1 cellular context compared by ENCODE assay signal in genomic region chr4:184814686-184815045, GRCh38.
TF ChIP-seq lines count a peak whose summit lies in the region.

No MANE protein-coding gene starts in this region.

TF ChIP-seq in WTC11, 78 proteins besides CTCF, POLR2A, EP300 and RAD21 (continued from another document):
- no peak for TF ChIP-seq ZNF512 (CRISPR knock-in tag; IDR thresholded peaks at IDR 0.05; ENCODE audit: borderline replicate concordance)
- TF ChIP-seq TCF7 (CRISPR knock-in tag; IDR thresholded peaks at IDR 0.05; ENCODE audit: low read depth) = no peak
- no peak for TF ChIP-seq IRF1 (CRISPR knock-in tag; IDR thresholded peaks at IDR 0.05)
